17 cellular contexts compared by ENCODE assay signal in the genomic region with DNA sequence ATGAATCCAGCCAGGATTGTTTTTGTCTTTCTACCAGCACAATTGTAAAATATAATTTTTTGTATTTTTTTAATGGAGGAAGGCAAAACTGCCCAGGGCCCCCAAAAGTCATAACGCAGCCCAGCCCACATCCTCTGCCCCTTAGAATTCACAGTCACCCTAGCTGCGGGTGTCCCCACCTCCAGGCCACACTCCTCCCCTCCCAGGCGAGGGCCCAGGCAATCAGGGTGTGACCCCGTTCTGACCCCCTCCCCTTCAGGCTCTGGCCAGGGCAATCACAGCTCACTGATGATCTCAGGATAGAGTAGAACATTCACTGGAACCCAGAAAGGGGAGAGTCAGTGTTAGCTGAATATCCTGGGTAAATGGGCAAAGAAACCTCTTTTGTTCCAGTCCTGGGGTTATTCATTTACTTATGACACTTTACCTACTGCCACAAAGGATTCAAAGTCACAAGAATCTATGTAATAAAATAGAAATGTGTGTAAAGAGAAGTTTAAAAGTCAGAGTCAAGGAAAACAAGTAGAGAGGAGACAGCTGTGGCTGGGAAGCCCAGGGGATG.
"Had no signal": no experiment of that assay in that cellular context is flagged by ENCODE, and none has a peak within 500 bp of the region (broad histone marks: within the 10 kb centered on the region; RNA-seq: fewer than 3 reads in every experiment).

No MANE protein-coding gene starts in this region.

- H3K9me3 ChIP-seq: gastrocnemius medialis, heart left ventricle, left ventricle myocardium inferior, mucosa of descending colon, prostate gland, sigmoid colon, spleen, stomach, thoracic aorta had no signal

- H3K4me1 ChIP-seq: gastrocnemius medialis, prostate gland had no signal

- ATAC-seq: activated CD4-positive, alpha-beta T cell treated with anti-CD3 and anti-CD28 coated beads for 36 hours; activated CD8-positive, alpha-beta T cell treated with anti-CD3 and anti-CD28 coated beads for 36 hours; effector memory CD8-positive, alpha-beta T cell; gastrocnemius medialis had no signal

- H3K36me3 ChIP-seq: gastrocnemius medialis, heart left ventricle, left ventricle myocardium inferior, prostate gland, sigmoid colon, spleen, stomach, thoracic aorta had no signal

- H3K4me3 ChIP-seq: gastrocnemius medialis, left ventricle myocardium inferior, mucosa of descending colon, prostate gland, sigmoid colon, stomach, thoracic aorta had no signal

- H3K27me3 ChIP-seq: gastrocnemius medialis, heart left ventricle, sigmoid colon had no signal

- DNase-seq: activated CD4-positive, alpha-beta T cell treated with anti-CD3 and anti-CD28 coated beads for 36 hours; activated CD8-positive, alpha-beta T cell treated with anti-CD3 and anti-CD28 coated beads for 36 hours; activated naive CD8-positive, alpha-beta T cell treated with anti-CD3 and anti-CD28 coated beads for 36 hours; cortex of kidney; effector memory CD8-positive, alpha-beta T cell; gastrocnemius medialis; heart left ventricle; left ventricle myocardium inferior; mucosa of descending colon; nucleus accumbens; sigmoid colon; spleen; T-helper 2 cell had no signal

- H3K27ac ChIP-seq: epithelial cell of prostate, gastrocnemius medialis, left ventricle myocardium inferior, prostate gland, stomach, thoracic aorta had no signal
